ENCODE assay signal across 1 cellular context in the genomic region with DNA sequence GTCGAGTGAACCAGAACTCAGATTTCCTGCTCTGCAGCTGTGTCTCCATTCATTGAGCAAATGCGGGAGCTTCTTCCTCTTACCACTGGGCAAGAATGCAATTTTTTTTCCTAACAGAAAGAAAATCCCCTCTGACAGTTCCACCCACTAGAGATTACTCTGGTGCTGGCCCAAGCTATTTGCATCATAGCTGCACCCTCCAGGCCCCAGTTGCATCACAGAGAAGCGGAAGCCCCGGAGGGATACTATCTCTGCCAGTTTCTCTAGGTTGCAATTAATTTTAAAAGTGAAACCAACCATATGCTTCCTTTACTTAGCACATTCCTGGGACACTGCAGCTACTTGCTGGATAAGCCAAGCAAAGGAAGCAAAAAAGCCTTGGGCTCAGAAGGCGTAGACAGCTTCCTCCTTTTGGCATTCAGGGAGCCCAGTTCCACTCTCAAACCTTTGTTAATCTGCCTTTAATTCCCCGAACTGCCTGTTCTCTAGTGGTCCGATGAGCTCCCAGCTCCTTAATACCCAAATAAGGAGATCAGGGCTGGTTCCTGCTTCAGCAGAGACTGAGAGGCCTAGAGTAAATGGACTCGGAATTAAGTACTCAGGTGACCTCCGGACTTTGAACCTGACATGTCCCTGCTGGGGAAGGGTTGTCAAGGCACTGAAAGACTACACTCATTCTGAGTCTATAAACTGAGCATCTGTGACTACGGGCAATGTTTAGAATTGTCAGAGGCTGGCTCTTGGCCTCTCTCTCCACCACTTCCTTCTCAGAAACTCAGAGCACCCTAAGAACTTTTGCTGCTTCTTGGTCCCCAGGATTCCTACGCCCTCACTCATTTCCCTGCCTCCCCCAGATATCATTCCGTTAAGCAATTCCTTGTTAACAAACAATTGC.
A peak's percentile ranks its signal among the peaks of the same experiment; 100 is the strongest.
TF ChIP-seq lines count a peak whose summit lies in the region.

No MANE protein-coding gene starts in this region.

TF ChIP-seq in HepG2, 621 proteins besides CTCF, POLR2A, EP300 and RAD21 (continued from another document):
- TF ChIP-seq, protein P1, sequence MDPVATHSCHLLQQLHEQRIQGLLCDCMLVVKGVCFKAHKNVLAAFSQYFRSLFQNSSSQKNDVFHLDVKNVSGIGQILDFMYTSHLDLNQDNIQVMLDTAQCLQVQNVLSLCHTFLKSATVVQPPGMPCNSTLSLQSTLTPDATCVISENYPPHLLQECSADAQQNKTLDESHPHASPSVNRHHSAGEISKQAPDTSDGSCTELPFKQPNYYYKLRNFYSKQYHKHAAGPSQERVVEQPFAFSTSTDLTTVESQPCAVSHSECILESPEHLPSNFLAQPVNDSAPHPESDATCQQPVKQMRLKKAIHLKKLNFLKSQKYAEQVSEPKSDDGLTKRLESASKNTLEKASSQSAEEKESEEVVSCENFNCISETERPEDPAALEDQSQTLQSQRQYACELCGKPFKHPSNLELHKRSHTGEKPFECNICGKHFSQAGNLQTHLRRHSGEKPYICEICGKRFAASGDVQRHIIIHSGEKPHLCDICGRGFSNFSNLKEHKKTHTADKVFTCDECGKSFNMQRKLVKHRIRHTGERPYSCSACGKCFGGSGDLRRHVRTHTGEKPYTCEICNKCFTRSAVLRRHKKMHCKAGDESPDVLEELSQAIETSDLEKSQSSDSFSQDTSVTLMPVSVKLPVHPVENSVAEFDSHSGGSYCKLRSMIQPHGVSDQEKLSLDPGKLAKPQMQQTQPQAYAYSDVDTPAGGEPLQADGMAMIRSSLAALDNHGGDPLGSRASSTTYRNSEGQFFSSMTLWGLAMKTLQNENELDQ (CRISPR knock-in tag; IDR thresholded peaks at IDR 0.05; ENCODE audit: borderline replicate concordance), result no peak
- TF ChIP-seq JUND (CRISPR knock-in tag; IDR thresholded peaks at IDR 0.05), result no peak
- TF ChIP-seq SIN3A (IDR thresholded peaks at IDR 0.05; ENCODE audit: borderline replicate concordance, low read depth, low read length), result no peak
- TF ChIP-seq, protein P2, sequence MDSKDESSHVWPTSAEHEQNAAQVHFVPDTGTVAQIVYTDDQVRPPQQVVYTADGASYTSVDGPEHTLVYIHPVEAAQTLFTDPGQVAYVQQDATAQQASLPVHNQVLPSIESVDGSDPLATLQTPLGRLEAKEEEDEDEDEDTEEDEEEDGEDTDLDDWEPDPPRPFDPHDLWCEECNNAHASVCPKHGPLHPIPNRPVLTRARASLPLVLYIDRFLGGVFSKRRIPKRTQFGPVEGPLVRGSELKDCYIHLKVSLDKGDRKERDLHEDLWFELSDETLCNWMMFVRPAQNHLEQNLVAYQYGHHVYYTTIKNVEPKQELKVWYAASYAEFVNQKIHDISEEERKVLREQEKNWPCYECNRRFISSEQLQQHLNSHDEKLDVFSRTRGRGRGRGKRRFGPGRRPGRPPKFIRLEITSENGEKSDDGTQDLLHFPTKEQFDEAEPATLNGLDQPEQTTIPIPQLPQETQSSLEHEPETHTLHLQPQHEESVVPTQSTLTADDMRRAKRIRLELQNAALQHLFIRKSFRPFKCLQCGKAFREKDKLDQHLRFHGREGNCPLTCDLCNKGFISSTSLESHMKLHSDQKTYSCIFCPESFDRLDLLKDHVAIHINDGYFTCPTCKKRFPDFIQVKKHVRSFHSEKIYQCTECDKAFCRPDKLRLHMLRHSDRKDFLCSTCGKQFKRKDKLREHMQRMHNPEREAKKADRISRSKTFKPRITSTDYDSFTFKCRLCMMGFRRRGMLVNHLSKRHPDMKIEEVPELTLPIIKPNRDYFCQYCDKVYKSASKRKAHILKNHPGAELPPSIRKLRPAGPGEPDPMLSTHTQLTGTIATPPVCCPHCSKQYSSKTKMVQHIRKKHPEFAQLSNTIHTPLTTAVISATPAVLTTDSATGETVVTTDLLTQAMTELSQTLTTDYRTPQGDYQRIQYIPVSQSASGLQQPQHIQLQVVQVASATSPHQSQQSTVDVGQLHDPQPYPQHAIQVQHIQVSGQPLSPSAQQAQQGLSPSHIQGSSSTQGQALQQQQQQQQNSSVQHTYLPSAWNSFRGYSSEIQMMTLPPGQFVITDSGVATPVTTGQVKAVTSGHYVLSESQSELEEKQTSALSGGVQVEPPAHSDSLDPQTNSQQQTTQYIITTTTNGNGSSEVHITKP (CRISPR knock-in tag; IDR thresholded peaks at IDR 0.05; ENCODE audit: low read depth), result no peak
- peak; percentile 61; the same call in 1 of the 2 replicates for TF ChIP-seq KDM3A (CRISPR knock-in tag; IDR thresholded peaks at IDR 0.05; ENCODE audit: low read depth)
- TF ChIP-seq HMG20A (CRISPR knock-in tag; IDR thresholded peaks at IDR 0.05; ENCODE audit: borderline replicate concordance), result peak; percentile 70
- TF ChIP-seq ZNF446 (CRISPR knock-in tag; IDR thresholded peaks at IDR 0.05), result no peak
- no peak for TF ChIP-seq ZNF777 (CRISPR knock-in tag; IDR thresholded peaks at IDR 0.05)
- TF ChIP-seq ZNF3 (CRISPR knock-in tag; IDR thresholded peaks at IDR 0.05), result peak; percentile 39; the same call in 1 of the 2 replicates
- peak; percentile 49; the same call in 1 of the 2 replicates for TF ChIP-seq ZMYM2 (CRISPR knock-in tag; IDR thresholded peaks at IDR 0.05)
- TF ChIP-seq ZNF558 (CRISPR knock-in tag; IDR thresholded peaks at IDR 0.05; ENCODE audit: borderline replicate concordance), result no peak
- TF ChIP-seq ZFP90 (CRISPR knock-in tag; IDR thresholded peaks at IDR 0.05; ENCODE audit: borderline replicate concordance), result no peak
- no peak for TF ChIP-seq HES4 (CRISPR knock-in tag; IDR thresholded peaks at IDR 0.05; ENCODE audit: borderline replicate concordance)
- peak; percentile 69 for TF ChIP-seq NR2C2 (CRISPR knock-in tag; IDR thresholded peaks at IDR 0.05; ENCODE audit: borderline replicate concordance)
- TF ChIP-seq ZNF225 (CRISPR knock-in tag; IDR thresholded peaks at IDR 0.05), result no peak; the same call in 1 of the 2 replicates
- 0 out of 2 replicates have a peak, but pooled peaks have one; percentile 36 for TF ChIP-seq ZNF629 (CRISPR knock-in tag; conservative IDR thresholded peaks at IDR 0.05)
- TF ChIP-seq ZNF121 (CRISPR knock-in tag; IDR thresholded peaks at IDR 0.05), result no peak
- TF ChIP-seq SPEN (CRISPR knock-in tag; IDR thresholded peaks at IDR 0.05; ENCODE audit: low read depth), result peak; percentile 33; the same call in 1 of the 2 replicates
- TF ChIP-seq KMT2B (CRISPR knock-in tag; IDR thresholded peaks at IDR 0.05), result peak; percentile 64; the same call in 1 of the 2 replicates
- TF ChIP-seq ZNF598 (CRISPR knock-in tag; IDR thresholded peaks at IDR 0.05; ENCODE audit: borderline replicate concordance), result no peak
- TF ChIP-seq ISL2 (CRISPR knock-in tag; IDR thresholded peaks at IDR 0.05), result no peak; the same call in 1 of the 2 replicates
- TF ChIP-seq, protein P3, sequence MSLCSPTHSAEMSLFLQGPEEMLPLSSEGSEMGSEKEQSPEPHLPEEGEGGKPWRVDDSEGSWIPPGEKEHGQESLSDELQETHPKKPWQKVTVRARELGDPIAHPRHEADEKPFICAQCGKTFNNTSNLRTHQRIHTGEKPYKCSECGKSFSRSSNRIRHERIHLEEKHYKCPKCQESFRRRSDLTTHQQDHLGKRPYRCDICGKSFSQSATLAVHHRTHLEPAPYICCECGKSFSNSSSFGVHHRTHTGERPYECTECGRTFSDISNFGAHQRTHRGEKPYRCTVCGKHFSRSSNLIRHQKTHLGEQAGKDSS (CRISPR knock-in tag; IDR thresholded peaks at IDR 0.05; ENCODE audit: borderline replicate concordance, low read depth), result 0 out of 2 replicates have a peak, but pooled peaks have one; percentile 45
- no peak for TF ChIP-seq HNRNPL (IDR thresholded peaks at IDR 0.05; ENCODE audit: low read depth, low read length)
- TF ChIP-seq, protein P4, sequence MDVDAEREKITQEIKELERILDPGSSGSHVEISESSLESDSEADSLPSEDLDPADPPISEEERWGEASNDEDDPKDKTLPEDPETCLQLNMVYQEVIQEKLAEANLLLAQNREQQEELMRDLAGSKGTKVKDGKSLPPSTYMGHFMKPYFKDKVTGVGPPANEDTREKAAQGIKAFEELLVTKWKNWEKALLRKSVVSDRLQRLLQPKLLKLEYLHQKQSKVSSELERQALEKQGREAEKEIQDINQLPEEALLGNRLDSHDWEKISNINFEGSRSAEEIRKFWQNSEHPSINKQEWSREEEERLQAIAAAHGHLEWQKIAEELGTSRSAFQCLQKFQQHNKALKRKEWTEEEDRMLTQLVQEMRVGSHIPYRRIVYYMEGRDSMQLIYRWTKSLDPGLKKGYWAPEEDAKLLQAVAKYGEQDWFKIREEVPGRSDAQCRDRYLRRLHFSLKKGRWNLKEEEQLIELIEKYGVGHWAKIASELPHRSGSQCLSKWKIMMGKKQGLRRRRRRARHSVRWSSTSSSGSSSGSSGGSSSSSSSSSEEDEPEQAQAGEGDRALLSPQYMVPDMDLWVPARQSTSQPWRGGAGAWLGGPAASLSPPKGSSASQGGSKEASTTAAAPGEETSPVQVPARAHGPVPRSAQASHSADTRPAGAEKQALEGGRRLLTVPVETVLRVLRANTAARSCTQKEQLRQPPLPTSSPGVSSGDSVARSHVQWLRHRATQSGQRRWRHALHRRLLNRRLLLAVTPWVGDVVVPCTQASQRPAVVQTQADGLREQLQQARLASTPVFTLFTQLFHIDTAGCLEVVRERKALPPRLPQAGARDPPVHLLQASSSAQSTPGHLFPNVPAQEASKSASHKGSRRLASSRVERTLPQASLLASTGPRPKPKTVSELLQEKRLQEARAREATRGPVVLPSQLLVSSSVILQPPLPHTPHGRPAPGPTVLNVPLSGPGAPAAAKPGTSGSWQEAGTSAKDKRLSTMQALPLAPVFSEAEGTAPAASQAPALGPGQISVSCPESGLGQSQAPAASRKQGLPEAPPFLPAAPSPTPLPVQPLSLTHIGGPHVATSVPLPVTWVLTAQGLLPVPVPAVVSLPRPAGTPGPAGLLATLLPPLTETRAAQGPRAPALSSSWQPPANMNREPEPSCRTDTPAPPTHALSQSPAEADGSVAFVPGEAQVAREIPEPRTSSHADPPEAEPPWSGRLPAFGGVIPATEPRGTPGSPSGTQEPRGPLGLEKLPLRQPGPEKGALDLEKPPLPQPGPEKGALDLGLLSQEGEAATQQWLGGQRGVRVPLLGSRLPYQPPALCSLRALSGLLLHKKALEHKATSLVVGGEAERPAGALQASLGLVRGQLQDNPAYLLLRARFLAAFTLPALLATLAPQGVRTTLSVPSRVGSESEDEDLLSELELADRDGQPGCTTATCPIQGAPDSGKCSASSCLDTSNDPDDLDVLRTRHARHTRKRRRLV (CRISPR knock-in tag; IDR thresholded peaks at IDR 0.05), result 0 out of 2 replicates have a peak, but pooled peaks have one; percentile 16
- peak; percentile 58 to 67; a peak in 2 of 4 replicates for TF ChIP-seq NR2F1 (CRISPR knock-in tag; IDR thresholded peaks at IDR 0.05)
- TF ChIP-seq ZNF224 (CRISPR knock-in tag; IDR thresholded peaks at IDR 0.05), result 0 out of 2 replicates have a peak, but pooled peaks have one; percentile 52
- TF ChIP-seq TEAD3 (CRISPR knock-in tag; optimal IDR thresholded peaks at IDR 0.05; ENCODE audit: borderline replicate concordance), result peak; percentile 48
